In genomic region chr17:74177018-74177450, GRCh38 we compare ENCODE assay signal across 15 cellular contexts. TPM values are rescaled to one million over a fixed set of nuclear protein-coding genes. Genes with fewer than 3 reads are reported as not detected.
A peak's percentile ranks its signal among the peaks of the same experiment; 100 is the strongest.
DNase-seq lines count a peak whose midpoint lies in the region; TF ChIP-seq lines count a peak whose summit lies in the region.
"Had no signal": no experiment of that assay in that cellular context is flagged by ENCODE, and none has a peak within 500 bp of the region (broad histone marks: within the 10 kb centered on the region; RNA-seq: fewer than 3 reads in every experiment).

No MANE protein-coding gene starts in this region.

- H3K27ac Mint-ChIP-seq in mesothelial cell of epicardium = no peak overlapping the region
- H3K27ac Mint-ChIP-seq: activated naive CD4-positive, alpha-beta T cell treated with anti-CD3 and anti-CD28 coated beads, Interleukin-2, amount 50 U/mL, for 24 hours; CD4-positive, alpha-beta T cell had no signal

- no peaks in the 10 kb centered on the region for H3K9me3 Mint-ChIP-seq in mesothelial cell of epicardium
- H3K9me3 Mint-ChIP-seq: activated naive CD4-positive, alpha-beta T cell treated with anti-CD3 and anti-CD28 coated beads, Interleukin-2, amount 50 U/mL, for 24 hours; CD4-positive, alpha-beta T cell; central memory CD8-positive, alpha-beta T cell had no signal

- no peaks in the 10 kb centered on the region for H3K9me3 ChIP-seq in SJCRH30 (replicated peaks)
- H3K9me3 ChIP-seq: HAP-1, lower lobe of right lung had no signal

- in situ Hi-C loops in Caki2 (cut with HindIII; ENCODE audit: low pct_unique_long_range_greater_than_20kb, low sequenced_read_pairs) = no loop called here

- no peak overlapping the region for H3K4me3 ChIP-seq in SJCRH30
- H3K4me3 ChIP-seq: HAP-1, lower lobe of right lung, smooth muscle cell had no signal

- H3K4me1 ChIP-seq in SJCRH30 = no peaks in the 10 kb centered on the region
- H3K4me1 ChIP-seq: HAP-1, lower lobe of right lung had no signal

- no peaks in the 10 kb centered on the region for H3K36me3 Mint-ChIP-seq in mesothelial cell of epicardium
- H3K36me3 Mint-ChIP-seq: activated naive CD4-positive, alpha-beta T cell treated with anti-CD3 and anti-CD28 coated beads, Interleukin-2, amount 50 U/mL, for 24 hours had no signal

- intact Hi-C loops in head of caudate nucleus (cut with DNase I) = loop anchor here (10.0 kb wide), 1 partner anchor 752 kb away; no protein-coding TSS in a partner anchor

- no peak for TF ChIP-seq CTCF in mesothelial cell of epicardium (IDR thresholded peaks at IDR 0.05; ENCODE audit: unreplicated experiment)

- H3K4me3 Mint-ChIP-seq in mesothelial cell of epicardium = no peak overlapping the region
- H3K4me3 Mint-ChIP-seq: activated naive CD4-positive, alpha-beta T cell treated with anti-CD3 and anti-CD28 coated beads, Interleukin-2, amount 50 U/mL, for 24 hours; CD4-positive, alpha-beta T cell; central memory CD8-positive, alpha-beta T cell had no signal

- no peak overlapping the region for H3K27ac ChIP-seq in SJCRH30
- H3K27ac ChIP-seq: lower lobe of right lung had no signal

- H3K27me3 ChIP-seq in SJCRH30 = peaks cover 15% of the 10 kb centered on the region

- peaks cover 59% of the 10 kb centered on the region for H3K27me3 Mint-ChIP-seq in mesothelial cell of epicardium (ENCODE audit: low read depth)

- no peaks in the 10 kb centered on the region for H3K36me3 ChIP-seq in SJCRH30
- H3K36me3 ChIP-seq: HAP-1, lower lobe of right lung had no signal

- peaks cover 13% of the 10 kb centered on the region for H3K4me1 Mint-ChIP-seq in mesothelial cell of epicardium
- H3K4me1 Mint-ChIP-seq: activated naive CD4-positive, alpha-beta T cell treated with anti-CD3 and anti-CD28 coated beads, Interleukin-2, amount 50 U/mL, for 24 hours had no signal

- peak; percentile 76 for DNase-seq in Caki2 (ENCODE audit: low read depth)
- peak; percentile 69 for DNase-seq in HK-2 (ENCODE audit: unreplicated experiment)
- peak; percentile 30 for DNase-seq in astrocyte of the hippocampus (ENCODE audit: low read depth, low spot score)
- DNase-seq in kidney tubule cell (ENCODE audit: low spot score) = peak; percentile 97
- DNase-seq in mesothelial cell of epicardium (ENCODE audit: low spot score in 2 of 2, unreplicated experiment in 2 of 2) = no peak
- no peak for DNase-seq in OCI-M2 (lab: John Stamatoyannopoulos, UW; ENCODE audit: unreplicated experiment)
- DNase-seq in SJCRH30 = no peak
- DNase-seq in head of caudate nucleus = no peak
- DNase-seq: NCI-H510A had no signal

RNA-seq across cellular contexts. Expression of gene RPL38, which starts 26.4 kb away (rescaled TPM):
- total RNA-seq in Caki2 (2014; rRNA removed; shearing (Covaris generic); ENCODE audit: low replicate concordance) = 1,493 and 1,714 TPM in 2 replicates
- 1,016 to 1,079 TPM (median 1,046 TPM) in 3 replicates for total RNA-seq in mesothelial cell of epicardium
- 5,758 and 5,854 TPM in 2 replicates for total RNA-seq in SJCRH30 (2014; rRNA removed; shearing (Covaris generic))

RNA-seq across cellular contexts. Expression of gene TTYH2, which starts 36.3 kb away (rescaled TPM):
- total RNA-seq in Caki2 (2014; rRNA removed; shearing (Covaris generic); ENCODE audit: low replicate concordance) = 1.2 and 13.3 TPM in 2 replicates
- 16.8 to 17.2 TPM (median 17.0 TPM) in 3 replicates for total RNA-seq in mesothelial cell of epicardium
- 45.8 and 53.0 TPM in 2 replicates for total RNA-seq in SJCRH30 (2014; rRNA removed; shearing (Covaris generic))

Comparison
In these comparisons a context has a peak if more than half of its experiments do, and no peak if none do; other contexts are left out.
1. DNase-seq: peak in Caki2 (single experiment), HK-2 (single experiment), astrocyte of the hippocampus (single experiment) and kidney tubule cell (single experiment); none in mesothelial cell of epicardium (0 of 2), OCI-M2 (single experiment), SJCRH30 (0 of 2) and head of caudate nucleus (0 of 42).